Comparison of ENCODE assay signal across 10 cellular contexts in genomic region chr6:108157234-108157971, GRCh38. TPM values are rescaled to one million over a fixed set of nuclear protein-coding genes. Genes with fewer than 3 reads are reported as not detected.
A peak's percentile ranks its signal among the peaks of the same experiment; 100 is the strongest.
DNase-seq lines count a peak whose midpoint lies in the region; ATAC-seq and TF ChIP-seq lines count a peak whose summit lies in the region.
"Had no signal": no experiment of that assay in that cellular context is flagged by ENCODE, and none has a peak within 500 bp of the region (broad histone marks: within the 10 kb centered on the region; RNA-seq: fewer than 3 reads in every experiment).

No MANE protein-coding gene starts in this region.

- H3K79me2 ChIP-seq in GM23248 (ENCODE audit: insufficient read depth): no peaks in the 10 kb centered on the region

- H3K9me2 ChIP-seq in GM23248 (ENCODE audit: insufficient read depth): no peaks in the 10 kb centered on the region

- H3K4me3 ChIP-seq in BE2C (ENCODE audit: low read depth, low read length): peak overlapping the region; percentile 20; the same call in 1 of the 2 replicates
- H3K4me3 ChIP-seq in HUES6 (ENCODE audit: low read depth, low read length): peak overlapping the region; percentile 35
- no peak overlapping the region for H3K4me3 ChIP-seq in GM23248

- H2AFZ ChIP-seq in GM23248: no peak overlapping the region

- H3K4me1 Mint-ChIP-seq in chondrocyte (ENCODE audit: low read depth) (peaks cover 10% of the 10 kb centered on the region), nephron (peaks cover 5% of the 10 kb centered on the region)

- H3K36me3 ChIP-seq in BE2C (no peaks in the 10 kb centered on the region), HUES6 (ENCODE audit: control insufficient read depth, insufficient read depth, low read length) (no peaks in the 10 kb centered on the region), GM23248 (ENCODE audit: low read depth) (no peaks in the 10 kb centered on the region)

- H3F3A ChIP-seq in GM23248 (ENCODE audit: insufficient read depth): no peaks in the 10 kb centered on the region

- no peak overlapping the region for H3K4me2 ChIP-seq in GM23248 (ENCODE audit: unreplicated experiment)

- no peaks in the 10 kb centered on the region for H3K9me3 Mint-ChIP-seq in chondrocyte (ENCODE audit: low read depth)
- H3K9me3 Mint-ChIP-seq in nephron: peaks cover 5% of the 10 kb centered on the region
- H3K9me3 Mint-ChIP-seq: dendritic cell treated with granulocyte-macrophage colony-stimulating factor and Interleukin-4, amounts not matched to agents 40 ng/mL and 50 ng/mL, for 4 days had no signal

- no peak for ATAC-seq in GM21737 (IDR thresholded peaks at IDR 0.05; ENCODE audit: unreplicated experiment)

- WGBS in GM23248 (ENCODE audit: low coverage in 1 of 2, low lambda C conversion rate in 2 of 2, missing lambda C conversion rate in 2 of 2), 2 experiments: 5 to 6% methylated on average over 55 to 59 of the region's 59 CpGs

- H3K36me3 Mint-ChIP-seq in chondrocyte (ENCODE audit: low read depth) (peaks cover 3% of the 10 kb centered on the region), nephron (ENCODE audit: low read depth) (no peaks in the 10 kb centered on the region)

- no peak overlapping the region for H3K9ac ChIP-seq in HUES6 (ENCODE audit: low read length)
- no peak overlapping the region for H3K9ac ChIP-seq in GM23248

- no peak overlapping the region for H3K27ac ChIP-seq in HUES6 (ENCODE audit: low read depth, low read length)
- H3K27ac ChIP-seq in GM23248: no peak overlapping the region

- TF ChIP-seq CTCF in BE2C (IDR thresholded peaks at IDR 0.05; ENCODE audit: low read depth, low read length) (no peak), chondrocyte (IDR thresholded peaks at IDR 0.05) (no peak), nephron (IDR thresholded peaks at IDR 0.05; ENCODE audit: unreplicated experiment in 3 of 3) (no peak)

- H3K27me3 ChIP-seq in BE2C (peaks cover 94% of the 10 kb centered on the region), HUES6 (ENCODE audit: control insufficient read depth, insufficient read depth, low read length) (peaks cover 100% of the 10 kb centered on the region), GM23248 (replicated peaks; ENCODE audit: insufficient read depth) (peaks cover 99% of the 10 kb centered on the region)

- DNase-seq in BE2C (no peak), chondrocyte (ENCODE audit: low spot score) (no peak), GM23248 (no peak), NCI-H2029 treated with DMSO at 0.1 percent for 48 hours (lab: John Stamatoyannopoulos, UW) (no peak)
- no peak for DNase-seq in activated CD4-positive, alpha-beta T cell treated with anti-CD3 and anti-CD28 coated beads for 4 hours
- DNase-seq: NCI-H1092 treated with DMSO at 0.1 percent for 48 hours had no signal

- H3K4me1 ChIP-seq in BE2C (no peaks in the 10 kb centered on the region), HUES6 (ENCODE audit: control insufficient read depth, insufficient read depth, low read length) (peaks cover 13% of the 10 kb centered on the region), GM23248 (ENCODE audit: insufficient read depth) (no peaks in the 10 kb centered on the region)

- H3K9me3 ChIP-seq in BE2C (no peaks in the 10 kb centered on the region), HUES6 (ENCODE audit: control insufficient read depth, insufficient read depth, low read depth, low read length) (no peaks in the 10 kb centered on the region), GM23248 (ENCODE audit: low read depth) (no peaks in the 10 kb centered on the region)

- in situ Hi-C loops in GM23248 (cut with MboI): no loop called here

- H3K27ac Mint-ChIP-seq in chondrocyte (ENCODE audit: unreplicated experiment) (no peak overlapping the region), nephron (no peak overlapping the region)
- H3K27ac Mint-ChIP-seq: dendritic cell treated with granulocyte-macrophage colony-stimulating factor and Interleukin-4, amounts not matched to agents 40 ng/mL and 50 ng/mL, for 4 days had no signal

- no peaks in the 10 kb centered on the region for H4K20me1 ChIP-seq in GM23248 (ENCODE audit: insufficient read depth)

- H3K4me3 Mint-ChIP-seq in chondrocyte (ENCODE audit: unreplicated experiment) (peak overlapping the region; percentile 22), nephron (peak overlapping the region in 2 of 3 experiments; percentile 1 to 28)

- H3K27me3 Mint-ChIP-seq in chondrocyte (ENCODE audit: low read depth) (peaks cover 85% of the 10 kb centered on the region), nephron (ENCODE audit: low read depth) (peaks cover 100% of the 10 kb centered on the region)

RNA-seq across cellular contexts. Expression of gene NR2E1, which starts 8.4 kb away (rescaled TPM):
- not detected for polyA plus RNA-seq in BE2C (2012; ENCODE audit: insufficient read depth, insufficient read length, low read depth)
- total RNA-seq in chondrocyte: not detected in 3 replicates
- total RNA-seq in GM23248 (2014; rRNA removed; shearing (Covaris generic)): not detected in 2 replicates
- polyA plus RNA-seq in GM23248 (2016; fragmentation: Nextera tagmentation; extraction: Ambion mirVana): not detected in 2 replicates
